In the genomic region with DNA sequence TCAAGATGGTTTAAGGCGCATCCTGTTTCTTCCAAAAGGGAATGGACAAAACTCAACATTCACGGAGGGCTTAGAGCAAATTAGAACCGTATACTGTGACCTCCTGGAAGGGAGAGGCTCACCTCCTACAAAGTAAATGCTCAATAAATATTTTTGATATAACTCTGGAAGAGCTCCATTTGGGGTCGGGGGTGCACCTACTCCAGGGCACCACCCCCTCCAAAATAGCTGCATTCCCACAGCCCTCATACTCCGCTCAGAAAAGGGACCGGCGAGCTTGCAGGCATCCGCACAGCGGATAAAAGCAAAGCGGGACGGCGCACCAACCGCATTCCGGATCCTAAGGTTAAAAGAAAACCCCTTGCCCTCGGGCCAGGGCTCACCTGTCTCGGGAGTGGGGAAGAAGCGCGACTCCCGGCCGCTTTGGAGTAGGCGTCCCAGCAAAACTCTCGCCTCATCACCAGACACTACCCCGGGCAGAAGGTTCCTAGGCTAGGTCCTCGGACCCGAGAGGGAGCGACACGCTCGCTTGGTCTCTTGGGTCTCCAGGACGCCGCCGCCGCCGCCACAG, we compare ENCODE assay signal across 8 cellular contexts. TPM values are rescaled to one million over a fixed set of nuclear protein-coding genes. Genes with fewer than 3 reads are reported as not detected.
DNase-seq lines count a peak whose midpoint lies in the region; ATAC-seq and TF ChIP-seq lines count a peak whose summit lies in the region.

No MANE protein-coding gene starts in this region.

- CTCF ChIA-PET in activated naive CD4-positive, alpha-beta T cell treated with anti-CD3 and anti-CD28 coated beads, Interleukin-2, amount 10 ng/mL, durations not matched to agents 7 days and 5 days (lab: Charles Lee) = interaction anchor here (1.5 kb wide), 1 partner anchor 273 kb away, joined by 4 read pairs; no protein-coding TSS in a partner anchor

- H3K27me3 ChIP-seq in SU-DHL-6 (ENCODE audit: low read length) = no peaks in the 10 kb centered on the region
- no peaks in the 10 kb centered on the region for H3K27me3 ChIP-seq in gastrocnemius medialis

- H3F3A ChIP-seq in SU-DHL-6 (ENCODE audit: insufficient read depth) = peaks cover 40% of the 10 kb centered on the region

- TF ChIP-seq POLR2A in gastrocnemius medialis (IDR thresholded peaks at IDR 0.05) = no peak

- in situ Hi-C loops in gastrocnemius medialis (cut with MboI; ENCODE audit: low sequenced_read_pairs in 4 of 4) = loop anchor here in 1 of 4 donors (25.0 kb wide), 1 partner anchor 299 kb away; no protein-coding TSS in a partner anchor

- no peak for DNase-seq in activated naive CD4-positive, alpha-beta T cell treated with anti-CD3 and anti-CD28 coated beads, Interleukin-2, amount 10 ng/mL, durations not matched to agents 7 days and 5 days
- no peak for DNase-seq in activated naive CD4-positive, alpha-beta T cell treated with anti-CD3 and anti-CD28 coated beads, Interleukin-2, amount 50 U/mL, for 16 hours
- DNase-seq in foreskin melanocyte (peak; percentile 20), gastrocnemius medialis (no peak), NCI-H446 (lab: John Stamatoyannopoulos, UW) (no peak)

- intact Hi-C loops in gastrocnemius medialis (cut with DNase I; ENCODE audit: low total_unique reads) = loop anchor here (2.0 to 10.0 kb wide), 2 partner anchors 255 to 1823 kb away; no protein-coding TSS in a partner anchor

- no peaks in the 10 kb centered on the region for H3K9me2 ChIP-seq in SU-DHL-6 (replicated peaks; ENCODE audit: insufficient read depth, low read length)

- H3K36me3 ChIP-seq in SU-DHL-6 (ENCODE audit: low read length) (no peaks in the 10 kb centered on the region), gastrocnemius medialis (no peaks in the 10 kb centered on the region)

- H3K9me3 ChIP-seq in SU-DHL-6 (ENCODE audit: insufficient read depth, low read length) = no peaks in the 10 kb centered on the region
- no peaks in the 10 kb centered on the region for H3K9me3 ChIP-seq in gastrocnemius medialis

- peaks cover 46% of the 10 kb centered on the region for H3K4me1 Mint-ChIP-seq in activated naive CD4-positive, alpha-beta T cell treated with anti-CD3 and anti-CD28 coated beads, Interleukin-2, amount 10 ng/mL, durations not matched to agents 7 days and 5 days

- H3K27ac Mint-ChIP-seq in activated naive CD4-positive, alpha-beta T cell treated with anti-CD3 and anti-CD28 coated beads, Interleukin-2, amount 10 ng/mL, durations not matched to agents 7 days and 5 days = peak overlapping the region; percentile 94

- peak overlapping the region; percentile 84 for H3K9ac ChIP-seq in SU-DHL-6 (ENCODE audit: low read length)

- peak overlapping the region; percentile 79 for H2AFZ ChIP-seq in SU-DHL-6 (ENCODE audit: low read depth, low read length, severe bottlenecking)

- H3K4me3 Mint-ChIP-seq in activated naive CD4-positive, alpha-beta T cell treated with anti-CD3 and anti-CD28 coated beads, Interleukin-2, amount 10 ng/mL, durations not matched to agents 7 days and 5 days = peak overlapping the region; percentile 96

- peaks cover 17% of the 10 kb centered on the region; the same call in 1 of the 2 replicates for H4K20me1 ChIP-seq in SU-DHL-6 (ENCODE audit: low read depth, low read length)

- TF ChIP-seq CTCF in SU-DHL-6 (IDR thresholded peaks at IDR 0.05; ENCODE audit: insufficient read depth, low read length, poor library complexity, severe bottlenecking) = no peak
- TF ChIP-seq CTCF in gastrocnemius medialis (IDR thresholded peaks at IDR 0.05 in 4 of 5, conservative IDR thresholded peaks at IDR 0.05 in 1 of 5) = no peak

- H3K27ac ChIP-seq in SU-DHL-6 (ENCODE audit: low read depth, low read length) (peak overlapping the region; percentile 58), gastrocnemius medialis (peak overlapping the region; percentile 86 to 92 (median 90))

- H3K4me3 ChIP-seq in SU-DHL-6 (ENCODE audit: insufficient read depth, low read length, poor library complexity, severe bottlenecking) (peak overlapping the region; percentile 87), gastrocnemius medialis (peak overlapping the region; percentile 63 to 93 (median 76))

- H3K4me2 ChIP-seq in SU-DHL-6 (ENCODE audit: low read depth, low read length, poor library complexity, severe bottlenecking) = peak overlapping the region; percentile 84

- peaks cover 3% of the 10 kb centered on the region for H3K36me3 Mint-ChIP-seq in activated naive CD4-positive, alpha-beta T cell treated with anti-CD3 and anti-CD28 coated beads, Interleukin-2, amount 10 ng/mL, durations not matched to agents 7 days and 5 days

- ATAC-seq in gastrocnemius medialis (no peak), GM18520 (IDR thresholded peaks at IDR 0.05; ENCODE audit: unreplicated experiment) (no peak)
- ATAC-seq in activated CD4-positive, CD25-positive, alpha-beta regulatory T cell treated with anti-CD3 and anti-CD28 coated beads, Interleukin-2, amount 50 U/mL, for 24 hours = no peak

- peaks cover 5% of the 10 kb centered on the region for H3K27me3 Mint-ChIP-seq in activated naive CD4-positive, alpha-beta T cell treated with anti-CD3 and anti-CD28 coated beads, Interleukin-2, amount 10 ng/mL, durations not matched to agents 7 days and 5 days

- H3K79me2 ChIP-seq in SU-DHL-6 (ENCODE audit: insufficient read depth, low read length) = peaks cover 79% of the 10 kb centered on the region

- peaks cover 47% of the 10 kb centered on the region in 2 donors for H3K4me1 ChIP-seq in gastrocnemius medialis

- no peaks in the 10 kb centered on the region for H3K9me3 Mint-ChIP-seq in activated naive CD4-positive, alpha-beta T cell treated with anti-CD3 and anti-CD28 coated beads, Interleukin-2, amount 10 ng/mL, durations not matched to agents 7 days and 5 days

RNA-seq across cellular contexts. Expression of gene WDPCP, which starts 0.4 kb away (rescaled TPM):
- 10 to 100 TPM in 2 of 4 donors, 1 to 10 TPM in 2; 7.2 to 47.3 (median 13.0) TPM for total RNA-seq in gastrocnemius medialis

RNA-seq across cellular contexts. Expression of gene MDH1, which starts 0.9 kb away (rescaled TPM):
- 100 to 1,000 TPM; 133 to 241 (median 194) TPM for total RNA-seq in gastrocnemius medialis
